20 cellular contexts compared by ENCODE assay signal in genomic region chr3:128472462-128473179, GRCh38. TPM values are rescaled to one million over a fixed set of nuclear protein-coding genes. Genes with fewer than 3 reads are reported as not detected.
DNase-seq lines count a peak whose midpoint lies in the region; ATAC-seq, FAIRE-seq and TF ChIP-seq lines count a peak whose summit lies in the region.
"Had no signal": no experiment of that assay in that cellular context is flagged by ENCODE, and none has a peak within 500 bp of the region (broad histone marks: within the 10 kb centered on the region; RNA-seq: fewer than 3 reads in every experiment).

No MANE protein-coding gene starts in this region.

- peaks cover 25% of the 10 kb centered on the region for H3K4me1 ChIP-seq in BLaER1
- no peaks in the 10 kb centered on the region for H3K4me1 ChIP-seq in HEK293 (ENCODE audit: control insufficient read depth, insufficient read depth, low read length)
- H3K4me1 ChIP-seq in astrocyte (ENCODE audit: insufficient read depth, low read length), result no peaks in the 10 kb centered on the region
- H3K4me1 ChIP-seq in pancreas, result peaks cover 3 to 5% (median 3%) of the 10 kb centered on the region in 3 donors
- H3K4me1 ChIP-seq in colonic mucosa, result no peaks in the 10 kb centered on the region

- H3K27ac ChIP-seq in BLaER1 (no peak overlapping the region), HEK293 (ENCODE audit: extremely low read depth, low read depth, low read length) (no peak overlapping the region), astrocyte (ENCODE audit: low read depth, low read length) (no peak overlapping the region), pancreas (peak overlapping the region; percentile 17 to 55 (median 34)), colonic mucosa (no peak overlapping the region)
- H3K27ac ChIP-seq: C4-2B, HL-60 had no signal

- peaks cover 74% of the 10 kb centered on the region for H3K27me3 Mint-ChIP-seq in astrocyte (ENCODE audit: low read depth, unreplicated experiment)

- H3K4me3 ChIP-seq in BLaER1 (no peak overlapping the region), HEK293 (ENCODE audit: low read depth, low read length) (no peak overlapping the region), astrocyte (ENCODE audit: insufficient read depth, low read depth, low read length) (no peak overlapping the region), pancreas (no peak overlapping the region), colonic mucosa (no peak overlapping the region)

- TF ChIP-seq CTCF in HEK293 (tag by site-specific recombination; IDR thresholded peaks at IDR 0.05), result no peak
- no peak for TF ChIP-seq CTCF in astrocyte (IDR thresholded peaks at IDR 0.05; ENCODE audit: insufficient read depth, low read depth, low read length)
- no peak for TF ChIP-seq CTCF in pancreas (IDR thresholded peaks at IDR 0.05)
- no peak for TF ChIP-seq CTCF in colonic mucosa (IDR thresholded peaks at IDR 0.05)

- POLR2A ChIA-PET in HEK293 (lab: Yijun Ruan, JAX), result no interaction called here

- H3K9me3 ChIP-seq in BLaER1 (no peaks in the 10 kb centered on the region), HEK293 (ENCODE audit: control insufficient read depth, insufficient read depth, low read depth, low read length) (no peaks in the 10 kb centered on the region), astrocyte (ENCODE audit: insufficient read depth, low read depth, low read length) (peaks cover 5% of the 10 kb centered on the region), pancreas (no peaks in the 10 kb centered on the region), colonic mucosa (no peaks in the 10 kb centered on the region)

- H3K4me3 Mint-ChIP-seq in astrocyte (ENCODE audit: unreplicated experiment), result no peak overlapping the region

- intact Hi-C loops in pancreas (cut with DNase I) (no loop called here), colonic mucosa (cut with DNase I) (no loop called here)

- H3K4me2 ChIP-seq in BLaER1 (peak overlapping the region; percentile 40), astrocyte (ENCODE audit: low read length) (no peak overlapping the region)

- H4K20me1 ChIP-seq in BLaER1 (no peaks in the 10 kb centered on the region), astrocyte (ENCODE audit: insufficient read depth, low read length) (no peaks in the 10 kb centered on the region)

- no peaks in the 10 kb centered on the region for H3K79me2 ChIP-seq in astrocyte (ENCODE audit: insufficient read depth, low read length)

- H3K36me3 ChIP-seq in BLaER1 (no peaks in the 10 kb centered on the region), HEK293 (ENCODE audit: control insufficient read depth in 2 of 2, insufficient read depth in 1 of 2, low read length in 2 of 2) (no peaks in the 10 kb centered on the region), astrocyte (ENCODE audit: insufficient read depth, low read length) (no peaks in the 10 kb centered on the region), pancreas (no peaks in the 10 kb centered on the region), colonic mucosa (no peaks in the 10 kb centered on the region)

- ATAC-seq in pancreas (peak; percentile 92 to 95 (median 93)), GM19035 (IDR thresholded peaks at IDR 0.05; ENCODE audit: unreplicated experiment) (no peak)
- ATAC-seq: HCT116 had no signal

- no peak for DNase-seq in astrocyte (ENCODE audit: low read depth)
- peak; percentile 69 to 94 (median 85) for DNase-seq in pancreas
- DNase-seq in ecto neural progenitor cell (ENCODE audit: low spot score), result no peak
- DNase-seq in colonic mucosa, result no peak
- DNase-seq: 8988T; ACHN; CD4-positive, alpha-beta memory T cell; DMS79; EL; IMR-90; KBM-7 had no signal

- H3K36me3 Mint-ChIP-seq in astrocyte (ENCODE audit: low read depth, unreplicated experiment), result peaks cover 2% of the 10 kb centered on the region
- H3K36me3 Mint-ChIP-seq: CD4-positive, alpha-beta memory T cell had no signal

- H2AFZ ChIP-seq in astrocyte (ENCODE audit: low read depth, low read length), result no peak overlapping the region

- no peak for FAIRE-seq in astrocyte (lab: Jason Lieb, UNC)
- no peak for FAIRE-seq in pancreas (lab: Jason Lieb, UNC)
- FAIRE-seq: G401.6, GM12891 had no signal

- no peak overlapping the region for H3K9ac ChIP-seq in BLaER1
- H3K9ac ChIP-seq in astrocyte (ENCODE audit: low read length), result no peak overlapping the region
- no peak overlapping the region for H3K9ac ChIP-seq in colonic mucosa (ENCODE audit: low read depth in 2 of 2, low read length in 2 of 2)

- 34 to 45% methylated on average over 13 of the region's 13 CpGs for WGBS in pancreas, 2 donors

- CTCF ChIA-PET in HEK293 (lab: Yijun Ruan, JAX), result no interaction called here

- H3K27me3 ChIP-seq in BLaER1, result no peaks in the 10 kb centered on the region
- H3K27me3 ChIP-seq in astrocyte (ENCODE audit: insufficient read depth, low read length), result peaks cover 54% of the 10 kb centered on the region
- no peaks in the 10 kb centered on the region for H3K27me3 ChIP-seq in pancreas
- H3K27me3 ChIP-seq in colonic mucosa, result no peaks in the 10 kb centered on the region

- no peaks in the 10 kb centered on the region for H3K4me1 Mint-ChIP-seq in astrocyte (ENCODE audit: low read depth, unreplicated experiment)

- H3K27ac Mint-ChIP-seq in astrocyte (ENCODE audit: unreplicated experiment), result peak overlapping the region; percentile 47
- H3K27ac Mint-ChIP-seq: CD4-positive, alpha-beta memory T cell had no signal

- peaks cover 8% of the 10 kb centered on the region for H3K9me3 Mint-ChIP-seq in astrocyte (ENCODE audit: unreplicated experiment)
- H3K9me3 Mint-ChIP-seq: CD4-positive, alpha-beta memory T cell had no signal

TF ChIP-seq in HEK293, 187 proteins besides CTCF, POLR2A, EP300 and RAD21:
- 0 out of 2 replicates have a peak, but pooled peaks have one; percentile 12 for TF ChIP-seq ZSCAN4 (tag by site-specific recombination; IDR thresholded peaks at IDR 0.05)
- TF ChIP-seq, protein P1, sequence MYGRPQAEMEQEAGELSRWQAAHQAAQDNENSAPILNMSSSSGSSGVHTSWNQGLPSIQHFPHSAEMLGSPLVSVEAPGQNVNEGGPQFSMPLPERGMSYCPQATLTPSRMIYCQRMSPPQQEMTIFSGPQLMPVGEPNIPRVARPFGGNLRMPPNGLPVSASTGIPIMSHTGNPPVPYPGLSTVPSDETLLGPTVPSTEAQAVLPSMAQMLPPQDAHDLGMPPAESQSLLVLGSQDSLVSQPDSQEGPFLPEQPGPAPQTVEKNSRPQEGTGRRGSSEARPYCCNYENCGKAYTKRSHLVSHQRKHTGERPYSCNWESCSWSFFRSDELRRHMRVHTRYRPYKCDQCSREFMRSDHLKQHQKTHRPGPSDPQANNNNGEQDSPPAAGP (tag by site-specific recombination; IDR thresholded peaks at IDR 0.05), result no peak

RNA-seq across cellular contexts. Expression of gene DNAJB8, which starts 5.9 kb away (rescaled TPM):
- total RNA-seq in astrocyte, result not detected in 2 replicates
- total RNA-seq in pancreas, result not detected
- not detected for polyA plus RNA-seq in pancreas
- not detected for total RNA-seq in colonic mucosa
- total RNA-seq: CD4-positive, alpha-beta memory T cell; H4; IMR-90 had no signal
- polyA plus RNA-seq: CD4-positive, alpha-beta memory T cell; IMR-90 had no signal

RNA-seq across cellular contexts. Expression of gene GATA2, which starts 20.4 kb away (rescaled TPM):
- total RNA-seq in astrocyte (0.58 and 1.7 TPM in 2 replicates), pancreas (10 to 100 TPM in 5 of 6 donors, 1 to 10 TPM in 1; 6.2 to 17.1 (median 11.1) TPM), colonic mucosa (1 to 10 TPM; 5.8 to 8.1 TPM)
- polyA plus RNA-seq in pancreas, result 10 to 100 TPM in 1 of 2 donors, 1 to 10 TPM in 1; 7.3 to 15.8 TPM
- total RNA-seq: CD4-positive, alpha-beta memory T cell had no signal
- polyA plus RNA-seq: CD4-positive, alpha-beta memory T cell had no signal

Comparison
In these comparisons a context has a peak if more than half of its experiments do, and no peak if none do; other contexts are left out.
1. H3K27ac ChIP-seq: peak in pancreas (4 of 4); none in BLaER1 (single experiment), HEK293 (single experiment), astrocyte (single experiment) and colonic mucosa (single experiment).
2. DNase-seq: peak in pancreas (6 of 6); none in astrocyte (single experiment), ecto neural progenitor cell (single experiment) and colonic mucosa (single experiment).